8 cellular contexts compared by ENCODE assay signal in the genomic region with DNA sequence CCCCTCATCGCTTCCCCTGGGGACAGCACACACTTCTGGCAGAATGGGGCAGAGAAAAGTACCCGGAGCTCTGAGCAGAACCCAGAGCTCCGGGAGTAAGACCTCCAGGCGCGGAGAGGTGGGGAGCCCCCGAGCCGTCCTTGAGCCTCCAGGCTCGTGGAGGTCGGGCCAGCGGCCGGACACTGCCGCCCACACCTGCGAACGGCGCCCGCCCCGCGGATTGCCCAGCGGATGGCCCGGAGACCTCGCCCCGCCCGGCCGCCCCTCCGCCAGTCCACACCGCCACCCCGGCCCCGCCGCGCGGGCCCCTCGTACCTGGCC. TPM values are rescaled to one million over a fixed set of nuclear protein-coding genes. Genes with fewer than 3 reads are reported as not detected.
DNase-seq lines count a peak whose midpoint lies in the region; ATAC-seq and TF ChIP-seq lines count a peak whose summit lies in the region.

No MANE protein-coding gene starts in this region.

- WGBS in right lobe of liver (ENCODE audit: insufficient coverage, low coverage, low lambda C conversion rate, missing lambda C conversion rate) = 0% methylated on average over 2 of the region's 32 CpGs
- 0% methylated on average over 1 to 2 of the region's 32 CpGs for WGBS in thyroid gland, 2 donors

- H3K27me3 ChIP-seq in right lobe of liver (no peaks in the 10 kb centered on the region), thyroid gland (no peaks in the 10 kb centered on the region)

- H3K9me3 ChIP-seq in right lobe of liver (peaks cover 0 to 3% (median 0%) of the 10 kb centered on the region in 4 donors), thyroid gland (no peaks in the 10 kb centered on the region)

- intact Hi-C loops in right lobe of liver (cut with DNase I) (no loop called here), thyroid gland (cut with DNase I) (no loop called here)

- peak overlapping the region; percentile 70 to 88 (median 76) for H3K4me3 ChIP-seq in right lobe of liver
- H3K4me3 ChIP-seq in thyroid gland (replicated peaks in 1 of 3) = peak overlapping the region; percentile 60 to 73 (median 69)

- H3K36me3 ChIP-seq in right lobe of liver = no peaks in the 10 kb centered on the region
- H3K36me3 ChIP-seq in thyroid gland = no peaks in the 10 kb centered on the region

- peak overlapping the region; percentile 86 for H3K27ac ChIP-seq in angular gyrus (ENCODE audit: low read depth, low read length)
- peak overlapping the region; percentile 51 to 76 (median 54) for H3K27ac ChIP-seq in right lobe of liver
- H3K27ac ChIP-seq in thyroid gland = peak overlapping the region; percentile 31 to 72 (median 67)

- no peak for TF ChIP-seq CTCF in right lobe of liver (IDR thresholded peaks at IDR 0.05)
- no peak for TF ChIP-seq CTCF in thyroid gland (IDR thresholded peaks at IDR 0.05)

- no peak for DNase-seq in right lobe of liver
- no peak for DNase-seq in thyroid gland

- ATAC-seq in GM18909 (IDR thresholded peaks at IDR 0.05; ENCODE audit: poor library complexity, unreplicated experiment) (peak; percentile 27), HG03196 (IDR thresholded peaks at IDR 0.05; ENCODE audit: unreplicated experiment) (peak; percentile 11), right lobe of liver (peak in 2 of 4 donors; percentile 4 to 10), GM19351 (IDR thresholded peaks at IDR 0.05; ENCODE audit: unreplicated experiment) (no peak), HG03108 (IDR thresholded peaks at IDR 0.05; ENCODE audit: unreplicated experiment) (no peak), GM18873 (IDR thresholded peaks at IDR 0.05; ENCODE audit: low FRiP score, unreplicated experiment) (no peak)

- H3K4me1 ChIP-seq in right lobe of liver = peaks cover 0 to 8% (median 0%) of the 10 kb centered on the region in 4 donors
- peaks cover 5 to 7% of the 10 kb centered on the region in 2 donors for H3K4me1 ChIP-seq in thyroid gland

- TF ChIP-seq POLR2A in right lobe of liver (IDR thresholded peaks at IDR 0.05) (no peak), thyroid gland (IDR thresholded peaks at IDR 0.05) (no peak)

RNA-seq across cellular contexts. Expression of gene SPTLC2, which starts 0.3 kb away (rescaled TPM):
- total RNA-seq in right lobe of liver (10 to 100 TPM in 3 of 6 experiments, 1 to 10 TPM in 3; 5.9 to 16.4 (median 10.7) TPM), thyroid gland (10 to 100 TPM; 25.6 to 32.2 (median 29.0) TPM)

Comparison
In these comparisons a context has a peak if more than half of its experiments do, and no peak if none do; other contexts are left out.
1. ATAC-seq: peak in GM18909 (single experiment) and HG03196 (single experiment); none in GM19351 (single experiment), HG03108 (single experiment) and GM18873 (single experiment).
2. Peak in every context shown above with its lines, with median percentiles within 50 percentile points of each other: H3K27ac ChIP-seq.